In genomic region chr10:132721725-132722124, GRCh38 we compare ENCODE assay signal across 25 cellular contexts.
DNase-seq lines count a peak whose midpoint lies in the region; ATAC-seq and TF ChIP-seq lines count a peak whose summit lies in the region.
"Had no signal": no experiment of that assay in that cellular context is flagged by ENCODE, and none has a peak within 500 bp of the region (broad histone marks: within the 10 kb centered on the region; RNA-seq: fewer than 3 reads in every experiment).

No MANE protein-coding gene starts in this region.

- no peaks in the 10 kb centered on the region for H3K9me3 ChIP-seq in HAP-1
- H3K9me3 ChIP-seq: left ventricle myocardium inferior, mucosa of descending colon, Peyer's patch, SK-N-SH had no signal

- H3K4me1 ChIP-seq in HAP-1 = no peaks in the 10 kb centered on the region
- H3K4me1 ChIP-seq: A549, left ventricle myocardium inferior, Peyer's patch had no signal

- no peaks in the 10 kb centered on the region for H3K36me3 ChIP-seq in HAP-1 (replicated peaks)

- peak overlapping the region; percentile 71 for H3K27ac Mint-ChIP-seq in stimulated activated naive CD8-positive, alpha-beta T cell treated with anti-CD3 and anti-CD28 coated beads, Interleukin-15, Interleukin-2, amounts not matched to agents 100 ng/mL and 50 ng/mL, for 24 hours
- H3K27ac Mint-ChIP-seq in chondrocyte (ENCODE audit: unreplicated experiment) (peak overlapping the region; percentile 72), osteocyte (ENCODE audit: unreplicated experiment) (peak overlapping the region; percentile 85), type B pancreatic cell (peak overlapping the region; percentile 17)
- H3K27ac Mint-ChIP-seq: activated B cell treated with CpG ODN at 0.5 μM for 24 hours; activated CD8-positive, alpha-beta T cell treated with anti-CD3 and anti-CD28 coated beads, Interleukin-2, amount 10 ng/mL, durations not matched to agents 7 days and 5 days; T-helper 2 cell treated with Interferon-gamma antibody and Interleukin-4, amounts not matched to agents 5 μg/mL and 100 μg/mL, for 36 hours had no signal

- TF ChIP-seq CTCF in chondrocyte (IDR thresholded peaks at IDR 0.05) (no peak), osteocyte (IDR thresholded peaks at IDR 0.05) (no peak), type B pancreatic cell (conservative IDR thresholded peaks at IDR 0.05) (no peak)

- H3K36me3 Mint-ChIP-seq in stimulated activated naive CD8-positive, alpha-beta T cell treated with anti-CD3 and anti-CD28 coated beads, Interleukin-15, Interleukin-2, amounts not matched to agents 100 ng/mL and 50 ng/mL, for 24 hours (ENCODE audit: low read depth) = peaks cover 13% of the 10 kb centered on the region
- H3K36me3 Mint-ChIP-seq in chondrocyte (ENCODE audit: low read depth) = peaks cover 5% of the 10 kb centered on the region
- H3K36me3 Mint-ChIP-seq in osteocyte (ENCODE audit: unreplicated experiment) = peaks cover 15% of the 10 kb centered on the region
- peaks cover 4% of the 10 kb centered on the region for H3K36me3 Mint-ChIP-seq in type B pancreatic cell

- ATAC-seq in stimulated activated naive CD8-positive, alpha-beta T cell treated with anti-CD3 and anti-CD28 coated beads, Interleukin-15, Interleukin-2, amounts not matched to agents 100 U/mL and 50 U/mL, for 24 hours = no peak
- ATAC-seq: A549; activated CD8-positive, alpha-beta T cell treated with anti-CD3 and anti-CD28 coated beads, Interleukin-2, amount 10 ng/mL, durations not matched to agents 7 days and 5 days; activated T-cell treated with anti-CD3 and anti-CD28 coated beads, Interleukin-2, amount 50 U/mL, for 4 hours; K562; mucosa of descending colon had no signal

- H3K4me1 Mint-ChIP-seq in stimulated activated naive CD8-positive, alpha-beta T cell treated with anti-CD3 and anti-CD28 coated beads, Interleukin-15, Interleukin-2, amounts not matched to agents 100 ng/mL and 50 ng/mL, for 24 hours (ENCODE audit: low read depth) = no peaks in the 10 kb centered on the region
- H3K4me1 Mint-ChIP-seq in chondrocyte (ENCODE audit: low read depth) (peaks cover 15% of the 10 kb centered on the region), osteocyte (ENCODE audit: unreplicated experiment) (peaks cover 15% of the 10 kb centered on the region), type B pancreatic cell (ENCODE audit: unreplicated experiment) (peaks cover 17% of the 10 kb centered on the region)
- H3K4me1 Mint-ChIP-seq: activated B cell treated with CpG ODN at 0.5 μM for 24 hours had no signal

- no peak overlapping the region for H3K4me3 ChIP-seq in HAP-1
- H3K4me3 ChIP-seq: A549, K562, left ventricle myocardium inferior, mucosa of descending colon, Peyer's patch had no signal

- H3K4me3 Mint-ChIP-seq in stimulated activated naive CD8-positive, alpha-beta T cell treated with anti-CD3 and anti-CD28 coated beads, Interleukin-15, Interleukin-2, amounts not matched to agents 100 ng/mL and 50 ng/mL, for 24 hours = no peak overlapping the region
- no peak overlapping the region for H3K4me3 Mint-ChIP-seq in chondrocyte (ENCODE audit: unreplicated experiment)
- no peak overlapping the region for H3K4me3 Mint-ChIP-seq in osteocyte (ENCODE audit: unreplicated experiment)
- H3K4me3 Mint-ChIP-seq in type B pancreatic cell = no peak overlapping the region
- H3K4me3 Mint-ChIP-seq: activated B cell treated with CpG ODN at 0.5 μM for 24 hours; activated CD8-positive, alpha-beta T cell treated with anti-CD3 and anti-CD28 coated beads, Interleukin-2, amount 10 ng/mL, durations not matched to agents 7 days and 5 days; activated T-cell treated with anti-CD3 and anti-CD28 coated beads, Interleukin-2, amount 50 U/mL, for 4 hours; T-helper 2 cell treated with Interferon-gamma antibody and Interleukin-4, amounts not matched to agents 5 μg/mL and 100 μg/mL, for 36 hours had no signal

- no peaks in the 10 kb centered on the region for H3K9me3 Mint-ChIP-seq in stimulated activated naive CD8-positive, alpha-beta T cell treated with anti-CD3 and anti-CD28 coated beads, Interleukin-15, Interleukin-2, amounts not matched to agents 100 ng/mL and 50 ng/mL, for 24 hours
- H3K9me3 Mint-ChIP-seq in chondrocyte (ENCODE audit: low read depth) (no peaks in the 10 kb centered on the region), osteocyte (ENCODE audit: unreplicated experiment) (no peaks in the 10 kb centered on the region), type B pancreatic cell (no peaks in the 10 kb centered on the region)
- H3K9me3 Mint-ChIP-seq: activated B cell treated with CpG ODN at 0.5 μM for 24 hours; activated T-cell treated with anti-CD3 and anti-CD28 coated beads, Interleukin-2, amount 50 U/mL, for 4 hours; T-helper 2 cell treated with Interferon-gamma antibody and Interleukin-4, amounts not matched to agents 5 μg/mL and 100 μg/mL, for 36 hours had no signal

- no peaks in the 10 kb centered on the region for H3K27me3 ChIP-seq in HAP-1 (ENCODE audit: low read depth)
- H3K27me3 ChIP-seq: Peyer's patch had no signal

- H3K27me3 Mint-ChIP-seq in stimulated activated naive CD8-positive, alpha-beta T cell treated with anti-CD3 and anti-CD28 coated beads, Interleukin-15, Interleukin-2, amounts not matched to agents 100 ng/mL and 50 ng/mL, for 24 hours = no peaks in the 10 kb centered on the region
- H3K27me3 Mint-ChIP-seq in chondrocyte (ENCODE audit: low read depth) = no peaks in the 10 kb centered on the region
- H3K27me3 Mint-ChIP-seq in osteocyte (ENCODE audit: unreplicated experiment) = no peaks in the 10 kb centered on the region
- peaks cover 6% of the 10 kb centered on the region for H3K27me3 Mint-ChIP-seq in type B pancreatic cell
- H3K27me3 Mint-ChIP-seq: activated B cell treated with CpG ODN at 0.5 μM for 24 hours had no signal

- in situ Hi-C loops in HAP-1 (cut with MboI; ENCODE audit: low sequenced_read_pairs) = no loop called here

- DNase-seq in stimulated activated naive CD8-positive, alpha-beta T cell treated with anti-CD3 and anti-CD28 coated beads, Interleukin-15, Interleukin-2, amounts not matched to agents 100 U/mL and 50 U/mL, for 24 hours = no peak
- DNase-seq in chondrocyte (ENCODE audit: low spot score) = no peak
- DNase-seq in osteocyte (ENCODE audit: extremely low spot score, unreplicated experiment) = no peak
- DNase-seq in type B pancreatic cell (ENCODE audit: extremely low spot score, unreplicated experiment) = no peak
- DNase-seq in HAP-1 (ENCODE audit: low spot score in 2 of 2) = no peak
- no peak for DNase-seq in SHP77 treated with DMSO at 0.1 percent for 48 hours (lab: John Stamatoyannopoulos, UW)
- DNase-seq in OCI-M1 (lab: John Stamatoyannopoulos, UW) = no peak
- DNase-seq: activated B cell treated with CpG ODN at 0.5 μM for 24 hours; activated CD8-positive, alpha-beta T cell treated with anti-CD3 and anti-CD28 coated beads, Interleukin-2, amount 10 ng/mL, durations not matched to agents 7 days and 5 days; activated T-cell treated with anti-CD3 and anti-CD28 coated beads, Interleukin-2, amount 50 U/mL, for 4 hours; central memory CD4-positive, alpha-beta T cell; DMS153; effector memory CD4-positive, alpha-beta T cell; left ventricle myocardium inferior; mucosa of descending colon; NCI-H187 treated with DMSO at 0.1 percent for 48 hours; NCI-H446; Peyer's patch; SK-N-SH; stimulated activated CD4-positive, alpha-beta T cell treated with anti-CD3 and anti-CD28 coated beads, Interleukin-2, amount 100 ng/mL, for 24 hours; substantia nigra had no signal

Comparison
In these comparisons a context has a peak if more than half of its experiments do, and no peak if none do; other contexts are left out.
1. H3K27ac Mint-ChIP-seq: peak in every context shown above with its lines; median percentile 85 in osteocyte; 72 in chondrocyte; 71 in stimulated activated naive CD8-positive, alpha-beta T cell treated with anti-CD3 and anti-CD28 coated beads, Interleukin-15, Interleukin-2, amounts not matched to agents 100 ng/mL and 50 ng/mL, for 24 hours; 17 in type B pancreatic cell.